ENCODE assay signal across 25 cellular contexts in genomic region chr20:60101201-60101893, GRCh38.
DNase-seq lines count a peak whose midpoint lies in the region; ATAC-seq and TF ChIP-seq lines count a peak whose summit lies in the region.
"Had no signal": no experiment of that assay in that cellular context is flagged by ENCODE, and none has a peak within 500 bp of the region (broad histone marks: within the 10 kb centered on the region; RNA-seq: fewer than 3 reads in every experiment).

No MANE protein-coding gene starts in this region.

- intact Hi-C loops in IMR-90 (cut with micrococcal nuclease) (no loop called here), MCF 10A (cut with micrococcal nuclease) (no loop called here)

- H3K4me3 ChIP-seq in CD8-positive, alpha-beta memory T cell (ENCODE audit: low read length), result no peak overlapping the region
- H3K4me3 ChIP-seq in IMR-90 (ENCODE audit: insufficient read depth, low read depth, low read length), result no peak overlapping the region
- H3K4me3 ChIP-seq in neuronal stem cell (ENCODE audit: low read length in 2 of 2), result no peak overlapping the region
- H3K4me3 ChIP-seq: GM12878, prostate gland, suprapubic skin had no signal

- TF ChIP-seq POLR2A in IMR-90 (IDR thresholded peaks at IDR 0.05; ENCODE audit: low read depth, low read length), result no peak

- H3K27ac Mint-ChIP-seq in CD8-positive, alpha-beta memory T cell, result peak overlapping the region in 5 of 8 donors; percentile 31 to 72 (median 39)
- H3K27ac Mint-ChIP-seq in brain (peak overlapping the region in 3 of 5 experiments; percentile 62 to 80 (median 70)), MCF 10A (ENCODE audit: low read depth, unreplicated experiment) (no peak overlapping the region)
- no peak overlapping the region for H3K27ac Mint-ChIP-seq in activated T-cell treated with anti-CD3 and anti-CD28 coated beads, Interleukin-2, amount 50 U/mL, for 24 hours
- H3K27ac Mint-ChIP-seq: CD8-positive, alpha-beta T cell; stimulated activated effector memory CD8-positive, alpha-beta T cell treated with anti-CD3 and anti-CD28 coated beads, Interleukin-12 subunit alpha, Interleukin-12 subunit beta, amount 100 ng/mL, for 72 hours had no signal

- H2AFZ ChIP-seq in IMR-90 (replicated peaks; ENCODE audit: low read length, poor library complexity) (no peak overlapping the region), neuronal stem cell (ENCODE audit: low read length) (no peak overlapping the region)

- no peaks in the 10 kb centered on the region for H4K20me1 ChIP-seq in IMR-90 (ENCODE audit: insufficient read depth, low read length)

- H3K18ac ChIP-seq in IMR-90 (ENCODE audit: low read depth, low read length) (no peak overlapping the region), neuronal stem cell (ENCODE audit: low read length) (peak overlapping the region; percentile 67)

- WGBS in IMR-90 (ENCODE audit: extremely low coverage in 2 of 2, insufficient read length in 1 of 2), 2 experiments, result 33% methylated on average over 3 of the region's 13 CpGs; no CpG with 5 or more reads in 1 of the 2 experiments
- WGBS in neuronal stem cell (ENCODE audit: extremely low coverage in 2 of 2, insufficient read length in 2 of 2, insufficient replicate concordance in 1 of 2), 2 donors, result no CpG with 5 or more reads among the region's 13 CpGs

- H3K4me2 ChIP-seq in IMR-90 (ENCODE audit: low read depth, low read length) (no peak overlapping the region), neuronal stem cell (ENCODE audit: insufficient read depth, low read length, poor library complexity, severe bottlenecking) (no peak overlapping the region)

- H2BK5ac ChIP-seq in IMR-90 (ENCODE audit: low read depth, low read length, poor library complexity, severe bottlenecking), result no peak overlapping the region
- H2BK5ac ChIP-seq in neuronal stem cell (ENCODE audit: low read length), result no peak overlapping the region

- H3K36me3 Mint-ChIP-seq in CD8-positive, alpha-beta memory T cell, result peaks cover 0 to 6% (median 0%) of the 10 kb centered on the region in 3 donors
- H3K36me3 Mint-ChIP-seq in brain (no peaks in the 10 kb centered on the region), MCF 10A (ENCODE audit: insufficient read depth, unreplicated experiment) (peaks cover 6% of the 10 kb centered on the region)
- no peaks in the 10 kb centered on the region for H3K36me3 Mint-ChIP-seq in activated T-cell treated with anti-CD3 and anti-CD28 coated beads, Interleukin-2, amount 50 U/mL, for 24 hours (ENCODE audit: low read depth)
- H3K36me3 Mint-ChIP-seq: CD8-positive, alpha-beta T cell; stimulated activated effector memory CD8-positive, alpha-beta T cell treated with anti-CD3 and anti-CD28 coated beads, Interleukin-12 subunit alpha, Interleukin-12 subunit beta, amount 100 ng/mL, for 72 hours had no signal

- no peaks in the 10 kb centered on the region for H3K79me1 ChIP-seq in IMR-90 (ENCODE audit: low read depth in 1 of 2, low read length in 2 of 2)
- H3K79me1 ChIP-seq in neuronal stem cell (ENCODE audit: low read depth, low read length), result no peaks in the 10 kb centered on the region

- H3K9me3 ChIP-seq in CD8-positive, alpha-beta memory T cell (ENCODE audit: low read length), result no peaks in the 10 kb centered on the region
- H3K9me3 ChIP-seq in IMR-90 (ENCODE audit: control insufficient read depth, insufficient read depth, low read length) (no peaks in the 10 kb centered on the region; the same call in 1 of the 2 replicates), neuronal stem cell (replicated peaks in 1 of 2; ENCODE audit: control insufficient read depth in 2 of 2, insufficient read depth in 1 of 2, low read depth in 1 of 2, low read length in 2 of 2) (no peaks in the 10 kb centered on the region)
- H3K9me3 ChIP-seq: prostate gland, suprapubic skin had no signal

- H4K8ac ChIP-seq in IMR-90 (ENCODE audit: low read depth in 2 of 2, low read length in 2 of 2), result no peak overlapping the region
- H4K8ac ChIP-seq in neuronal stem cell (ENCODE audit: low read depth, low read length), result no peak overlapping the region

- H3K4me1 ChIP-seq in CD8-positive, alpha-beta memory T cell (ENCODE audit: insufficient read depth, low read length), result no peaks in the 10 kb centered on the region
- no peaks in the 10 kb centered on the region for H3K4me1 ChIP-seq in IMR-90 (ENCODE audit: control insufficient read depth, insufficient read depth, low read length)
- peaks cover 0 to 5% of the 10 kb centered on the region in 2 donors for H3K4me1 ChIP-seq in neuronal stem cell (ENCODE audit: control insufficient read depth in 2 of 2, insufficient read depth in 1 of 2, low read depth in 1 of 2, low read length in 2 of 2)
- H3K4me1 ChIP-seq: prostate gland, suprapubic skin had no signal

- no peak overlapping the region for H2BK15ac ChIP-seq in IMR-90 (ENCODE audit: low read depth, low read length)
- peak overlapping the region; percentile 9 for H2BK15ac ChIP-seq in neuronal stem cell (ENCODE audit: low read length)

- POLR2A ChIA-PET in CD8-positive, alpha-beta memory T cell (lab: Charles Lee), result no interaction called here
- POLR2A ChIA-PET in IMR-90 (lab: Charles Lee; ENCODE audit: unreplicated experiment) (no interaction called here), MCF 10A (lab: Yijun Ruan, JAX) (interaction anchor here (0.5 kb wide), 1 partner anchor 35 kb away, joined by 3 read pairs; no protein-coding TSS in a partner anchor)

- CTCF ChIA-PET in CD8-positive, alpha-beta memory T cell (lab: Charles Lee), result no interaction called here
- CTCF ChIA-PET in IMR-90 (lab: Yijun Ruan, JAX), result no interaction called here
- CTCF ChIA-PET in MCF 10A (lab: Yijun Ruan, JAX), result no interaction called here

- no peak for TF ChIP-seq RAD21 in IMR-90 (IDR thresholded peaks at IDR 0.05; ENCODE audit: low read length)

- H2AK9ac ChIP-seq in IMR-90 (replicated peaks; ENCODE audit: low read depth, low read length, poor library complexity), result no peak overlapping the region

- no peak overlapping the region for H3K27ac ChIP-seq in CD8-positive, alpha-beta memory T cell (ENCODE audit: low read depth, low read length)
- H3K27ac ChIP-seq in IMR-90 (ENCODE audit: insufficient read depth, low read length) (no peak overlapping the region), neuronal stem cell (replicated peaks; ENCODE audit: low read length) (no peak overlapping the region)
- H3K27ac ChIP-seq: prostate gland, suprapubic skin had no signal

- H2BK120ac ChIP-seq in IMR-90 (ENCODE audit: low read depth, low read length) (no peak overlapping the region), neuronal stem cell (ENCODE audit: low read depth, low read length) (no peak overlapping the region)

- TF ChIP-seq CTCF in IMR-90 (conservative IDR thresholded peaks at IDR 0.05; ENCODE audit: low read depth, low read length), result no peak
- TF ChIP-seq CTCF in brain (conservative IDR thresholded peaks at IDR 0.05), result no peak
- no peak for TF ChIP-seq CTCF in MCF 10A (IDR thresholded peaks at IDR 0.05; ENCODE audit: unreplicated experiment)

- H3K27me3 Mint-ChIP-seq in CD8-positive, alpha-beta memory T cell, result peaks cover 3 to 4% of the 10 kb centered on the region in 2 donors
- H3K27me3 Mint-ChIP-seq in brain, result peaks cover 8% of the 10 kb centered on the region
- peaks cover 4% of the 10 kb centered on the region for H3K27me3 Mint-ChIP-seq in activated T-cell treated with anti-CD3 and anti-CD28 coated beads, Interleukin-2, amount 50 U/mL, for 24 hours
- H3K27me3 Mint-ChIP-seq in MCF 10A (ENCODE audit: insufficient read depth, unreplicated experiment), result peaks cover 39% of the 10 kb centered on the region

- H3K4me1 Mint-ChIP-seq in CD8-positive, alpha-beta memory T cell, result peaks cover 10 to 13% (median 11%) of the 10 kb centered on the region in 3 donors
- H3K4me1 Mint-ChIP-seq in brain (peaks cover 29% of the 10 kb centered on the region), MCF 10A (ENCODE audit: insufficient read depth, unreplicated experiment) (no peaks in the 10 kb centered on the region)
- H3K4me1 Mint-ChIP-seq in activated T-cell treated with anti-CD3 and anti-CD28 coated beads, Interleukin-2, amount 50 U/mL, for 24 hours (ENCODE audit: low read depth), result peaks cover 8% of the 10 kb centered on the region

- ATAC-seq in IMR-90 (ENCODE audit: low read depth), result peak; percentile 32; the same call in 1 of the 2 replicates
- no peak for ATAC-seq in HG03571 (IDR thresholded peaks at IDR 0.05; ENCODE audit: unreplicated experiment)
- ATAC-seq: CD8-positive, alpha-beta T cell; GM12878; stimulated activated effector memory CD8-positive, alpha-beta T cell treated with anti-CD3 and anti-CD28 coated beads, Interleukin-12 subunit alpha, Interleukin-12 subunit beta, amount 100 ng/mL, for 72 hours had no signal

- dilution Hi-C loops in IMR-90 (cut with HindIII; ENCODE audit: low sequenced_read_pairs, unreplicated experiment), result no loop called here

- H3K9me3 Mint-ChIP-seq in CD8-positive, alpha-beta memory T cell, result no peaks in the 10 kb centered on the region
- peaks cover 9 to 17% (median 12%) of the 10 kb centered on the region in 5 experiments for H3K9me3 Mint-ChIP-seq in brain
- no peaks in the 10 kb centered on the region for H3K9me3 Mint-ChIP-seq in activated T-cell treated with anti-CD3 and anti-CD28 coated beads, Interleukin-2, amount 50 U/mL, for 24 hours
- H3K9me3 Mint-ChIP-seq in MCF 10A (ENCODE audit: unreplicated experiment), result no peaks in the 10 kb centered on the region
- H3K9me3 Mint-ChIP-seq: stimulated activated effector memory CD8-positive, alpha-beta T cell treated with anti-CD3 and anti-CD28 coated beads, Interleukin-12 subunit alpha, Interleukin-12 subunit beta, amount 100 ng/mL, for 72 hours had no signal

- H3K27me3 ChIP-seq in CD8-positive, alpha-beta memory T cell (ENCODE audit: insufficient read depth, low read length, poor library complexity, severe bottlenecking), result no peaks in the 10 kb centered on the region
- peaks cover 2% of the 10 kb centered on the region for H3K27me3 ChIP-seq in IMR-90 (ENCODE audit: control insufficient read depth, insufficient read depth, low read length)
- no peaks in the 10 kb centered on the region for H3K27me3 ChIP-seq in neuronal stem cell (ENCODE audit: control insufficient read depth in 3 of 3, insufficient read depth in 3 of 3, low read depth in 1 of 3, low read length in 3 of 3)

- no peak overlapping the region for H2BK20ac ChIP-seq in IMR-90 (ENCODE audit: low read depth, low read length)

- H3K4ac ChIP-seq in IMR-90 (ENCODE audit: low read depth, low read length) (no peak overlapping the region), neuronal stem cell (ENCODE audit: low read length) (no peak overlapping the region)

- H3K9ac ChIP-seq in IMR-90 (ENCODE audit: low read depth, low read length), result no peak overlapping the region
- peak overlapping the region; percentile 24 for H3K9ac ChIP-seq in neuronal stem cell (ENCODE audit: low read depth, low read length, poor library complexity)

- H3K23ac ChIP-seq in IMR-90 (ENCODE audit: low read depth, low read length), result no peak overlapping the region
- peak overlapping the region; percentile 44 for H3K23ac ChIP-seq in neuronal stem cell (ENCODE audit: low read depth, low read length, poor library complexity)

- H3K36me3 ChIP-seq in CD8-positive, alpha-beta memory T cell (ENCODE audit: insufficient read depth, low read length), result no peaks in the 10 kb centered on the region
- no peaks in the 10 kb centered on the region for H3K36me3 ChIP-seq in IMR-90 (ENCODE audit: control insufficient read depth, insufficient read depth, low read length)
- no peaks in the 10 kb centered on the region for H3K36me3 ChIP-seq in neuronal stem cell (replicated peaks in 1 of 2; ENCODE audit: control insufficient read depth in 2 of 2, insufficient read depth in 2 of 2, low read length in 2 of 2)
- H3K36me3 ChIP-seq: prostate gland, suprapubic skin had no signal

- H3K9me1 ChIP-seq in IMR-90 (ENCODE audit: insufficient read depth, low read length), result no peaks in the 10 kb centered on the region

- H2BK12ac ChIP-seq in neuronal stem cell (ENCODE audit: low read length), result no peak overlapping the region

- H2AK5ac ChIP-seq in IMR-90 (ENCODE audit: low read depth, low read length), result no peak overlapping the region
- peak overlapping the region; percentile 86 for H2AK5ac ChIP-seq in neuronal stem cell (ENCODE audit: low read depth, low read length)

- H4K91ac ChIP-seq in IMR-90 (ENCODE audit: insufficient read depth, low read depth, low read length), result no peak overlapping the region
- no peak overlapping the region for H4K91ac ChIP-seq in neuronal stem cell (ENCODE audit: low read depth, low read length, poor library complexity)

- in situ Hi-C loops in IMR-90 (cut with MboI; ENCODE audit: low sequenced_read_pairs), result no loop called here

- BruUV-seq in IMR-90 (replicated peaks; lab: Mats Ljungman, UMichigan), result no TSS peak
- BruUV-seq in MCF 10A (replicated peaks; lab: Mats Ljungman, UMichigan), result no TSS peak

- no peak for DNase-seq in CD8-positive, alpha-beta memory T cell
- DNase-seq in IMR-90, result no peak
- DNase-seq in neuronal stem cell (ENCODE audit: low spot score), result no peak
- DNase-seq in activated T-cell treated with anti-CD3 and anti-CD28 coated beads, Interleukin-2, amount 50 U/mL, for 24 hours, result no peak
- DNase-seq in MCF 10A (ENCODE audit: unreplicated experiment), result no peak
- DNase-seq in stimulated activated CD4-positive, alpha-beta T cell treated with anti-CD3 and anti-CD28 coated beads, Interleukin-4, amount 100 ng/mL, for 1 hour, result no peak
- DNase-seq: amygdala; CD8-positive, alpha-beta T cell; dermis blood vessel endothelial cell; DMS53; head of caudate nucleus; KG1; midbrain; NCI-H1048; NCI-H2029; NCI-H446 treated with DMSO at 0.1 percent for 48 hours; nephron progenitor cell; SHP77 treated with DMSO at 0.1 percent for 48 hours; T-helper 1 cell had no signal

- peak overlapping the region in 1 of 7 donors; percentile 29 for H3K4me3 Mint-ChIP-seq in CD8-positive, alpha-beta memory T cell
- peak overlapping the region in 1 of 5 experiments; percentile 68 for H3K4me3 Mint-ChIP-seq in brain
- H3K4me3 Mint-ChIP-seq in activated T-cell treated with anti-CD3 and anti-CD28 coated beads, Interleukin-2, amount 50 U/mL, for 24 hours, result no peak overlapping the region
- no peak overlapping the region for H3K4me3 Mint-ChIP-seq in MCF 10A (ENCODE audit: unreplicated experiment)
- H3K4me3 Mint-ChIP-seq: CD8-positive, alpha-beta T cell; nephron progenitor cell; stimulated activated effector memory CD8-positive, alpha-beta T cell treated with anti-CD3 and anti-CD28 coated beads, Interleukin-12 subunit alpha, Interleukin-12 subunit beta, amount 100 ng/mL, for 72 hours had no signal

- H3K56ac ChIP-seq in IMR-90 (ENCODE audit: extremely low read depth, insufficient read depth, low read length), result no peak overlapping the region

- H3K14ac ChIP-seq in IMR-90 (replicated peaks; ENCODE audit: low read depth, low read length), result no peak overlapping the region
- H3K14ac ChIP-seq in neuronal stem cell (ENCODE audit: low read length), result no peak overlapping the region

- no peak overlapping the region for H4K5ac ChIP-seq in IMR-90 (ENCODE audit: low read depth, low read length)

Comparison
In these comparisons a context has a peak if more than half of its experiments do, and no peak if none do; other contexts are left out.
1. H3K27ac Mint-ChIP-seq: peak in CD8-positive, alpha-beta memory T cell (5 of 8) and brain (3 of 5); none in activated T-cell treated with anti-CD3 and anti-CD28 coated beads, Interleukin-2, amount 50 U/mL, for 24 hours (single experiment) and MCF 10A (single experiment).